ENCODE assay signal across 16 cellular contexts in the genomic region with DNA sequence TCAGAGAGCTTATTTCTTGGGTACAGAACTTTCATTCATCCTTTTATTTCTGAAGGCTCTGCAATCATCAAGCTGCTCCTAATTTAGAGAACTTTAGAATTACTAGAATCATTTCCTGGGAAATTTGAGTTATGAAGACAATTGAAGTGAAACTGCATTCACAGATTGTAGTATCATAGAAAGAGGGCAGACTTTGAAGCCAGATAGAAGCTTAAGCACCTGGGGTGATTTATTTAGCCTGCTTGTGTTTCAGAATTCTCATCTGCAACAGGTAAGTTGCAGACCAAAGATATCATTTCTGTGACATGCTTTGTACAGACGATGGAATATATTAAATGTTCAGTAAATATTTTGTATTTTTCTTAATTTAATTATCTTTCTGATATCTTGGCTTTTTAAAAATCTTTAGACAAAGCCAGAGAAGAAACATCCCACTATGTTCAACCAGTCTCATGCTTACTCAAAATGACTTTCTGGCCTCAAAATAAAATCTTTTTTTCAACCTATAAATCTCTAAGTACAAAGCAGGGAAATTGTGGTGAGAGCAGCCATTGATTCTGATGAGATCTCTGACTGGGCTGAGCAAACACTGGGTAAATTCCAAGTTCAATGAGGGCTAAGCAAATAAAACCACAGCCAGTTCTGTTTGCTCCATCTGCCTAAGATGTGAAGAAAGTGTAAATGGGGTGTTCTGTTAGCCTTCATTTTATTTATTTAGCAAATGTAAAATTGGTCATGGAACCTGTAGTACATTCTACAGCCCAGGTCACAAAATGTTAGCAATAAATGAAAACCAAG.
"Had no signal": no experiment of that assay in that cellular context is flagged by ENCODE, and none has a peak within 500 bp of the region (broad histone marks: within the 10 kb centered on the region; RNA-seq: fewer than 3 reads in every experiment).

No MANE protein-coding gene starts in this region.

- H3K27me3 ChIP-seq: esophagus squamous epithelium, suprapubic skin had no signal

- H3K4me3 ChIP-seq: esophagus squamous epithelium, lower lobe of right lung, prostate gland, suprapubic skin had no signal

- DNase-seq: activated B cell treated with CpG ODN at 0.5 μM for 24 hours; activated CD4-positive, alpha-beta T cell treated with anti-CD3 and anti-CD28 coated beads, Interleukin-2, amount 10 ng/mL, durations not matched to agents 24 days and 14 days; activated CD8-positive, alpha-beta memory T cell treated with anti-CD3 and anti-CD28 coated beads, Interleukin-2, amount 50 U/mL, for 4 hours; activated CD8-positive, alpha-beta T cell treated with anti-CD3 and anti-CD28 coated beads, Interleukin-2, amount 10 ng/mL, durations not matched to agents 7 days and 5 days; activated gamma-delta T cell; activated T-cell treated with anti-CD3 and anti-CD28 coated beads, Interleukin-2, amount 50 U/mL, for 72 hours; caudate nucleus; esophagus squamous epithelium; hippocampal formation; lower lobe of right lung; right cardiac atrium; small intestine; trophoblast cell had no signal

- H3K4me1 ChIP-seq: esophagus squamous epithelium, lower lobe of right lung, prostate gland, suprapubic skin had no signal

- ATAC-seq: activated CD8-positive, alpha-beta T cell treated with anti-CD3 and anti-CD28 coated beads, Interleukin-2, amount 10 ng/mL, durations not matched to agents 7 days and 5 days; activated naive CD4-positive, alpha-beta T cell treated with anti-CD3 and anti-CD28 coated beads, Interleukin-2, amount 50 U/mL, for 72 hours; activated T-cell treated with anti-CD3 and anti-CD28 coated beads, Interleukin-2, amount 50 U/mL, for 72 hours; lower lobe of right lung; right cardiac atrium had no signal

- H3K9me3 ChIP-seq: esophagus squamous epithelium, lower lobe of right lung, prostate gland, suprapubic skin had no signal

- H3K36me3 ChIP-seq: esophagus squamous epithelium, lower lobe of right lung, prostate gland, suprapubic skin had no signal

- H3K27ac ChIP-seq: esophagus squamous epithelium, lower lobe of right lung, prostate gland, suprapubic skin had no signal
